In the genomic region with DNA sequence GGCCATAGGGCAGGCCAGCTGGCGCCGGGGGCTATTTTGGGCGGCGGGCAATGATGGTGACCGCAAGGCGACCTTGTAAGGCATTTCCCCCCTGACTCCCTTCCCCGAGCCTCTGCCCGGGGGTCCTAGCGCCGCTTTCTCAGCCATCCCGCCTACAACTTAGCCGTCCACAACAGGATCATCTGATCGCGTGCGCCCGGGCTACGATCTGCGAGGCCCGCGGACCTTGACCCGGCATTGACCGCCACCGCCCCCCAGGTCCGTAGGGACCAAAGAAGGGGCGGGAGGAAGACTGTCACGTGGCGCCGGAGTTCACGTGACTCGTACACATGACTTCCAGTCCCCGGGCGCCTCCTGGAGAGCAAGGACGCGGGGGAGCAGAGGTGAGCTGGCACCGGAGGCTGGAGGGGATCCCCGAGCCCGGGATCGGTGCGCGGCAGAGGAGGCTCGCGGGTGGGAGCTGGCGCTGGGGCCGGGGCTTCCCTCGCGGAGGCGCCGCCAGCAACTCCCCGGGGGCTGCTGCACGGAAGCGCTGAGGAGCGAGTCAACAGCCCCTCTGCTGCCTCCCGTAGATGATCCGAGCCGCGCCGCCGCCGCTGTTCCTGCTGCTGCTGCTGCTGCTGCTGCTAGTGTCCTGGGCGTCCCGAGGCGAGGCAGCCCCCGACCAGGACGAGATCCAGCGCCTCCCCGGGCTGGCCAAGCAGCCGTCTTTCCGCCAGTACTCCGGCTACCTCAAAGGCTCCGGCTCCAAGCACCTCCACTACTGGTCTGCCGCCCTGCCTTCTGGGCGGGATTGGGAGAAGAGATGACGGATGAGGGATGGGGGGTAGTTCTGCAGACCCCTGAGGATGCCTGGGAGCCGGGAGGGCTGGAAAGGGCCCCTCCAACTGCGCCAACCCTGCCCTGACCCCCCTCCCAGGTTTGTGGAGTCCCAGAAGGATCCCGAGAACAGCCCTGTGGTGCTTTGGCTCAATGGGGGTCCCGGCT, we compare ENCODE assay signal across 8 cellular contexts. TPM values are rescaled to one million over a fixed set of nuclear protein-coding genes. Genes with fewer than 3 reads are reported as not detected.
DNase-seq lines count a peak whose midpoint lies in the region; ATAC-seq and TF ChIP-seq lines count a peak whose summit lies in the region.

Gene CTSA (plus strand): TSS at position 339 of the 987 bp plus-strand sequence. CDS start 234 bp downstream, at position 573.
A gene with protein sequence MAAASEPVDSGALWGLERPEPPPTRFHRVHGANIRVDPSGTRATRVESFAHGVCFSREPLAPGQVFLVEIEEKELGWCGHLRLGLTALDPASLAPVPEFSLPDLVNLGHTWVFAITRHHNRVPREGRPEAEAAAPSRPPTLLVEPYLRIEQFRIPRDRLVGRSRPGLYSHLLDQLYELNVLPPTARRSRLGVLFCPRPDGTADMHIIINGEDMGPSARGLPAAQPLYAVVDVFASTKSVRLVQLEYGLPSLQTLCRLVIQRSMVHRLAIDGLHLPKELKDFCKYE (minus strand): TSS at position 212 of the 987 bp plus-strand sequence. CDS start 217 bp downstream, outside the sequence.

- peaks cover 30 to 66% (median 52%) of the 10 kb centered on the region in 6 donors for H3K4me1 ChIP-seq in spleen

- H3K4me3 ChIP-seq in cardiac fibroblast (replicated peaks in 1 of 2; ENCODE audit: low read depth in 2 of 2, low read length in 2 of 2) = peak within 1 kb of the TSS; percentile 79 to 92
- peak within 1 kb of the TSS; percentile 72 to 98 (median 89) for H3K4me3 ChIP-seq in spleen

- peak in 2 of 3 donors; percentile 19 to 39 for TF ChIP-seq POLR2A in spleen (IDR thresholded peaks at IDR 0.05)

- POLR2A ChIA-PET in activated B cell treated with CpG ODN at 0.5 μM for 24 hours (lab: Charles Lee) = interaction anchor here (0.8 to 5.6 kb wide), 10 partner anchors 10 to 81 kb away, joined by 3 to 84 read pairs (median 7); partner anchors contain the start of genes PCIF1 and ZSWIM1

- CTCF ChIA-PET in activated B cell treated with CpG ODN at 0.5 μM for 24 hours (lab: Charles Lee) = interaction anchor here (1.1 to 3.7 kb wide), 5 partner anchors 10 to 92 kb away, joined by 3 to 15 read pairs (median 9); partner anchors contain the start of genes PCIF1, ZNF335 and ZSWIM1

- DNase-seq in NCI-H2171 (lab: John Stamatoyannopoulos, UW) (peak; percentile 93), activated B cell treated with CpG ODN at 0.5 μM for 24 hours (peak; percentile 86), cardiac fibroblast (ENCODE audit: low read depth in 2 of 2) (peak; percentile 95 to 96), inferior parietal cortex (ENCODE audit: extremely low spot score) (peak; percentile 93), spleen (peak; percentile 97)

- H3K27ac Mint-ChIP-seq in activated B cell treated with CpG ODN at 0.5 μM for 24 hours = peak within 1 kb of the TSS; percentile 87

- peaks cover 29% of the 10 kb centered on the region for H3K36me3 Mint-ChIP-seq in activated B cell treated with CpG ODN at 0.5 μM for 24 hours (ENCODE audit: low read depth)

- TF ChIP-seq CTCF in 22Rv1 (IDR thresholded peaks at IDR 0.05) = no peak
- TF ChIP-seq CTCF in activated B cell treated with CpG ODN at 0.5 μM for 24 hours (IDR thresholded peaks at IDR 0.05) = no peak
- no peak for TF ChIP-seq CTCF in cardiac fibroblast (IDR thresholded peaks at IDR 0.05; ENCODE audit: low read depth, low read length)
- TF ChIP-seq CTCF in spleen (IDR thresholded peaks at IDR 0.05 in 8 of 11, conservative IDR thresholded peaks at IDR 0.05 in 3 of 11) = peak in 2 of 11 experiments; percentile 16 to 23

- intact Hi-C loops in activated B cell treated with CpG ODN at 0.5 μM for 24 hours (cut with micrococcal nuclease) (loop anchor here (1.0 to 5.0 kb wide), 7 partner anchors 10 to 80 kb away; partner anchors contain the start of genes ACOT8, SNX21, ZSWIM1 and ZSWIM3), spleen (cut with DNase I; ENCODE audit: low total_unique reads) (no loop called here)

- H3K36me3 ChIP-seq in spleen = peaks cover 0 to 66% (median 34%) of the 10 kb centered on the region in 6 donors

- no peaks in the 10 kb centered on the region for H3K27me3 Mint-ChIP-seq in activated B cell treated with CpG ODN at 0.5 μM for 24 hours

- peaks cover 30% of the 10 kb centered on the region for H3K4me1 Mint-ChIP-seq in activated B cell treated with CpG ODN at 0.5 μM for 24 hours

- no peaks in the 10 kb centered on the region for H3K9me3 ChIP-seq in spleen

- H3K4me3 Mint-ChIP-seq in activated B cell treated with CpG ODN at 0.5 μM for 24 hours = peak within 1 kb of the TSS; percentile 93

- H3K9me3 Mint-ChIP-seq in activated B cell treated with CpG ODN at 0.5 μM for 24 hours = no peaks in the 10 kb centered on the region

- no peaks in the 10 kb centered on the region for H3K27me3 ChIP-seq in spleen (replicated peaks in 1 of 7)

- ATAC-seq in GM18511 (IDR thresholded peaks at IDR 0.05; ENCODE audit: unreplicated experiment) = peak; percentile 80
- ATAC-seq in HG03045 (IDR thresholded peaks at IDR 0.05; ENCODE audit: unreplicated experiment) = peak; percentile 77
- peak; percentile 87 for ATAC-seq in activated B cell treated with CpG ODN at 0.5 μM for 24 hours (ENCODE audit: low read depth)

- H3K27ac ChIP-seq in 22Rv1 (peak within 1 kb of the TSS; percentile 62), spleen (peak within 1 kb of the TSS; percentile 72 to 90 (median 86))

- 1 to 2% (median 1%) methylated on average over 50 to 77 of the region's 77 CpGs for WGBS in spleen, 5 donors

RNA-seq across cellular contexts. Expression of gene CTSA, which starts in this region (rescaled TPM):
- total RNA-seq in activated B cell treated with CpG ODN at 0.5 μM for 24 hours = 61.9 and 67.2 TPM in 2 replicates
- total RNA-seq in spleen = 100 to 1,000 TPM; 162 to 203 (median 183) TPM
- 100 to 1,000 TPM in 1 of 3 donors, 10 to 100 TPM in 2; 56.6 to 105 (median 65.8) TPM for polyA plus RNA-seq in spleen

RNA-seq across cellular contexts. Expression of the second gene that starts in this region (rescaled TPM):
- total RNA-seq in activated B cell treated with CpG ODN at 0.5 μM for 24 hours (1.1 and 2.0 TPM in 2 replicates), spleen (10 to 100 TPM in 2 of 7 donors, 1 to 10 TPM in 5; 3.3 to 19.4 (median 6.4) TPM)
- polyA plus RNA-seq in spleen = 1 to 10 TPM; 2.7 to 4.4 (median 3.5) TPM

Comparison
In these comparisons a context has a peak if more than half of its experiments do, and no peak if none do; other contexts are left out.
1. Peak in every context shown above with its lines: DNase-seq, ATAC-seq, H3K4me3 ChIP-seq and H3K27ac ChIP-seq.